Comparison of ENCODE assay signal across 27 cellular contexts in the genomic region with DNA sequence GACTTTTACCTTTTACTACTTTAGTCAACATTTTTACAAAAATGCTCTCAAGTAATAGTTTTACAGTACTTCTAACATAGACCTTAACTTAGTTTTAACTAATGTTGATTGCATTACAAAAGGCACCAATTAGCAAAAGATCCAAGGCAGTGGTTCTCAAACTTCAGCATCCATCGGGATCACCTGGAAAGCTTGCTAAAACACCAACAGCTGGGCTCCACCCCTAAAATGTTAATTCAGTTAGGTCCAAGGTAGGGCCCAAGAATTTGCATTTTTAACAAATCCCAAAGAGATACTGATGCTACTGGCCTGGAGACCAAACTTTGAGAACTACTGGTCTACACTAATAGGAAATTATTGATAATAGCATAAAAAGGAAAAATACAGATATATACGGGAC.
"Had no signal": no experiment of that assay in that cellular context is flagged by ENCODE, and none has a peak within 500 bp of the region (broad histone marks: within the 10 kb centered on the region; RNA-seq: fewer than 3 reads in every experiment).

No MANE protein-coding gene starts in this region.

- H3K27ac ChIP-seq: neural progenitor cell, WERI-Rb-1 had no signal

- H3K4me3 ChIP-seq: lung, neural progenitor cell, skin epidermis, tibial artery had no signal

- DNase-seq: activated CD4-positive, alpha-beta memory T cell treated with anti-CD3 and anti-CD28 coated beads, Interleukin-2, amount 10 ng/mL, durations not matched to agents 7 days and 5 days; activated CD4-positive, alpha-beta T cell treated with anti-CD3 and anti-CD28 coated beads for 1 hour; activated CD4-positive, alpha-beta T cell treated with anti-CD3 and anti-CD28 coated beads, Interleukin-2, amount 10 ng/mL, durations not matched to agents 7 days and 5 days; activated gamma-delta T cell treated with Interleukin-2 at 50 U/mL for 16 hours; activated naive CD4-positive, alpha-beta T cell treated with anti-CD3 and anti-CD28 coated beads, Interleukin-2, amount 50 U/mL, for 16 hours; activated T-cell treated with anti-CD3 and anti-CD28 coated beads, Interleukin-2, amount 50 U/mL, for 4 hours; amniotic stem cell; brain microvascular endothelial cell; caudate nucleus; endodermal cell; head of caudate nucleus; kidney glomerular epithelial cell; mesendoderm; natural killer cell; occipital lobe; posterior cingulate gyrus; stimulated activated CD4-positive, alpha-beta T cell treated with anti-CD3 and anti-CD28 coated beads, Interleukin-12 subunit alpha, Interleukin-12 subunit beta, amount 100 ng/mL, for 4 hours; stimulated activated CD4-positive, alpha-beta T cell treated with anti-CD3 and anti-CD28 coated beads, Interleukin-4, amount 100 ng/mL, for 1 hour; tibial artery; WERI-Rb-1 had no signal

- ATAC-seq: activated T-cell treated with anti-CD3 and anti-CD28 coated beads, Interleukin-2, amount 50 U/mL, for 4 hours; activated T-helper 17 cell treated with anti-CD3 and anti-CD28 coated beads, Interleukin-2, amount 50 U/mL, for 72 hours; left lobe of liver; natural killer cell; sciatic nerve had no signal

- H3K27me3 ChIP-seq: brain microvascular endothelial cell, neural progenitor cell, tibial artery had no signal

- H3K27me3 Mint-ChIP-seq: activated CD4-positive, alpha-beta memory T cell treated with anti-CD3 and anti-CD28 coated beads, Interleukin-2, amount 10 ng/mL, durations not matched to agents 7 days and 5 days; activated CD4-positive, alpha-beta T cell treated with anti-CD3 and anti-CD28 coated beads, Interleukin-2, amount 10 ng/mL, durations not matched to agents 7 days and 5 days; activated T-helper 17 cell treated with anti-CD3 and anti-CD28 coated beads, Interleukin-2, amount 50 U/mL, for 72 hours; stimulated activated naive CD8-positive, alpha-beta T cell treated with anti-CD3 and anti-CD28 coated beads, Interleukin-15, Interleukin-2, amounts not matched to agents 100 ng/mL and 50 ng/mL, for 24 hours had no signal

- H3K36me3 ChIP-seq: brain microvascular endothelial cell, neural progenitor cell, tibial artery, WERI-Rb-1 had no signal

- H3K9me3 ChIP-seq: tibial artery had no signal

- H3K4me3 Mint-ChIP-seq: activated CD4-positive, alpha-beta memory T cell treated with anti-CD3 and anti-CD28 coated beads, Interleukin-2, amount 10 ng/mL, durations not matched to agents 7 days and 5 days; activated CD4-positive, alpha-beta T cell treated with anti-CD3 and anti-CD28 coated beads, Interleukin-2, amount 10 ng/mL, durations not matched to agents 7 days and 5 days; activated T-cell treated with anti-CD3 and anti-CD28 coated beads, Interleukin-2, amount 50 U/mL, for 4 hours; activated T-helper 17 cell treated with anti-CD3 and anti-CD28 coated beads, Interleukin-2, amount 50 U/mL, for 72 hours; endodermal cell; natural killer cell; neural progenitor cell; stimulated activated naive CD8-positive, alpha-beta T cell treated with anti-CD3 and anti-CD28 coated beads, Interleukin-15, Interleukin-2, amounts not matched to agents 100 ng/mL and 50 ng/mL, for 24 hours had no signal

- H3K9me3 Mint-ChIP-seq: activated CD4-positive, alpha-beta memory T cell treated with anti-CD3 and anti-CD28 coated beads, Interleukin-2, amount 10 ng/mL, durations not matched to agents 7 days and 5 days; activated CD4-positive, alpha-beta T cell treated with anti-CD3 and anti-CD28 coated beads, Interleukin-2, amount 10 ng/mL, durations not matched to agents 7 days and 5 days; activated T-cell treated with anti-CD3 and anti-CD28 coated beads, Interleukin-2, amount 50 U/mL, for 4 hours; activated T-helper 17 cell treated with anti-CD3 and anti-CD28 coated beads, Interleukin-2, amount 50 U/mL, for 72 hours; endodermal cell; natural killer cell; neural progenitor cell; stimulated activated naive CD8-positive, alpha-beta T cell treated with anti-CD3 and anti-CD28 coated beads, Interleukin-15, Interleukin-2, amounts not matched to agents 100 ng/mL and 50 ng/mL, for 24 hours had no signal

- H3K36me3 Mint-ChIP-seq: natural killer cell had no signal

- H3K27ac Mint-ChIP-seq: activated CD4-positive, alpha-beta memory T cell treated with anti-CD3 and anti-CD28 coated beads, Interleukin-2, amount 10 ng/mL, durations not matched to agents 7 days and 5 days; activated CD4-positive, alpha-beta T cell treated with anti-CD3 and anti-CD28 coated beads, Interleukin-2, amount 10 ng/mL, durations not matched to agents 7 days and 5 days; activated T-helper 17 cell treated with anti-CD3 and anti-CD28 coated beads, Interleukin-2, amount 50 U/mL, for 72 hours; endodermal cell; natural killer cell; neural progenitor cell; stimulated activated naive CD8-positive, alpha-beta T cell treated with anti-CD3 and anti-CD28 coated beads, Interleukin-15, Interleukin-2, amounts not matched to agents 100 ng/mL and 50 ng/mL, for 24 hours had no signal

- H3K9ac ChIP-seq: neural progenitor cell had no signal
